16 cellular contexts compared by ENCODE assay signal in the genomic region with DNA sequence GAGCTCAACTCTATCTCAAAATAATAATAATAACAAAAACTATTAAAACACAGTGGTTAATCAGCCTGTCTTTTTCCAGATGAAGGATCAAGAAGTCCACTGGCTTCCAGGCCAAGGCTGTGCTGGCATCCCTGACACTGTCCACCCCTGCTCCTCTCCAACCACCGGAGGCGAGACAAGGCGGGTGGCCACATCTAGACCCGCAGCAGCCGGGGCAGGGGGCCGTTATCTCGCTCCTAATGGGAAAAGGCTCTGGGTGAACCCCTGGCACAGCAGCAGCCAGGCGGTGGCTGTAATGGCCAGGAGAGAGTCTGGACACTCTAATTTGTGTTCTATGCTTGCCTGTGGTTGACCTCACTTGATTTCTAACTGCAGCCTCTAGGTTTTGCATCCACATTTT.
DNase-seq lines count a peak whose midpoint lies in the region; TF ChIP-seq lines count a peak whose summit lies in the region.
"Had no signal": no experiment of that assay in that cellular context is flagged by ENCODE, and none has a peak within 500 bp of the region (broad histone marks: within the 10 kb centered on the region; RNA-seq: fewer than 3 reads in every experiment).

No MANE protein-coding gene starts in this region.

- DNase-seq in Peyer's patch (peak in 2 of 3 donors; percentile 1 to 24), coronary artery (ENCODE audit: low spot score) (peak; percentile 57), mesenteric fat pad (ENCODE audit: low spot score) (peak; percentile 57), ureter (ENCODE audit: low spot score) (peak; percentile 40), NCI-H526 (lab: John Stamatoyannopoulos, UW) (no peak), NCI-H510A treated with DMSO at 0.1 percent for 48 hours (lab: John Stamatoyannopoulos, UW) (no peak), Ammon's horn (ENCODE audit: low spot score) (no peak)
- DNase-seq: ACHN, C1 segment of cervical spinal cord, DND-41, Kasumi-1, NCI-H1694 treated with DMSO at 0.1 percent for 48 hours, NCI-H2081 treated with DMSO at 0.1 percent for 48 hours, NCI-H748 treated with DMSO at 0.1 percent for 48 hours, SIG-M5 had no signal

- H3K4me1 ChIP-seq in Peyer's patch, result no peaks in the 10 kb centered on the region

- H3K4me3 ChIP-seq in Peyer's patch (no peak overlapping the region), coronary artery (no peak overlapping the region)
- H3K4me3 ChIP-seq: GM12878 had no signal

- no peaks in the 10 kb centered on the region for H3K27me3 ChIP-seq in Peyer's patch

- no peak for TF ChIP-seq POLR2A in Peyer's patch (IDR thresholded peaks at IDR 0.05)

- TF ChIP-seq CTCF in Peyer's patch (IDR thresholded peaks at IDR 0.05), result no peak
- no peak for TF ChIP-seq CTCF in coronary artery (IDR thresholded peaks at IDR 0.05)

- H3K27ac ChIP-seq in Peyer's patch, result no peak overlapping the region
- H3K27ac ChIP-seq in coronary artery, result no peak overlapping the region

- no peaks in the 10 kb centered on the region for H3K36me3 ChIP-seq in Peyer's patch

- H3K9me3 ChIP-seq in Peyer's patch, result no peaks in the 10 kb centered on the region

Comparison
In these comparisons a context has a peak if more than half of its experiments do, and no peak if none do; other contexts are left out.
1. DNase-seq: peak in Peyer's patch (2 of 3), coronary artery (single experiment), mesenteric fat pad (single experiment) and ureter (single experiment); none in NCI-H526 (0 of 2), NCI-H510A treated with DMSO at 0.1 percent for 48 hours (single experiment) and Ammon's horn (single experiment).